1 cellular context compared by ENCODE assay signal in the genomic region with DNA sequence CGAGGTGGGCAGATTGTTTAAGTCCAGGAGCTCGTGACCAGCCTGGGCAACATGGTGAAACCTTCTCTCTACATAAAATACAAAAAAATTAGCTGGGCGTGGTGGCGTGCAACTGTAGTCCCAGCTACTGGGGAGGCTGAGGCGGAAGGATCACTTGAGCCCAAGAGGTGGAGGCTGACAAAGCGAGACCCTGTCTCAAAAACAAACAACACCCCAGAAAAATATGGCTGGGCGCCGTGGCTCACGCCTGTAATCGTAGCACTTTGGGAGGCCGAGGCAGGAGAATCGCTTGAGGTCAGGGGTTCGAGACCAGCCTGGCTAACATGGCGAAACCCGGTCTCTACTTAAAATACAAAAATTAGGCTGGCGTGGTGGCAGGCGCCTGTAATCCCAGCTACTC.
A peak's percentile ranks its signal among the peaks of the same experiment; 100 is the strongest.
TF ChIP-seq lines count a peak whose summit lies in the region.

No MANE protein-coding gene starts in this region.

TF ChIP-seq in HepG2, 621 proteins besides CTCF, POLR2A, EP300 and RAD21:
- no peak for TF ChIP-seq NFRKB (IDR thresholded peaks at IDR 0.05)
- no peak for TF ChIP-seq ZMYM2 (CRISPR knock-in tag; IDR thresholded peaks at IDR 0.05)
- TF ChIP-seq JUN (CRISPR knock-in tag; IDR thresholded peaks at IDR 0.05), result 0 out of 2 replicates have a peak, but pooled peaks have one; percentile 6
- TF ChIP-seq, protein P1, sequence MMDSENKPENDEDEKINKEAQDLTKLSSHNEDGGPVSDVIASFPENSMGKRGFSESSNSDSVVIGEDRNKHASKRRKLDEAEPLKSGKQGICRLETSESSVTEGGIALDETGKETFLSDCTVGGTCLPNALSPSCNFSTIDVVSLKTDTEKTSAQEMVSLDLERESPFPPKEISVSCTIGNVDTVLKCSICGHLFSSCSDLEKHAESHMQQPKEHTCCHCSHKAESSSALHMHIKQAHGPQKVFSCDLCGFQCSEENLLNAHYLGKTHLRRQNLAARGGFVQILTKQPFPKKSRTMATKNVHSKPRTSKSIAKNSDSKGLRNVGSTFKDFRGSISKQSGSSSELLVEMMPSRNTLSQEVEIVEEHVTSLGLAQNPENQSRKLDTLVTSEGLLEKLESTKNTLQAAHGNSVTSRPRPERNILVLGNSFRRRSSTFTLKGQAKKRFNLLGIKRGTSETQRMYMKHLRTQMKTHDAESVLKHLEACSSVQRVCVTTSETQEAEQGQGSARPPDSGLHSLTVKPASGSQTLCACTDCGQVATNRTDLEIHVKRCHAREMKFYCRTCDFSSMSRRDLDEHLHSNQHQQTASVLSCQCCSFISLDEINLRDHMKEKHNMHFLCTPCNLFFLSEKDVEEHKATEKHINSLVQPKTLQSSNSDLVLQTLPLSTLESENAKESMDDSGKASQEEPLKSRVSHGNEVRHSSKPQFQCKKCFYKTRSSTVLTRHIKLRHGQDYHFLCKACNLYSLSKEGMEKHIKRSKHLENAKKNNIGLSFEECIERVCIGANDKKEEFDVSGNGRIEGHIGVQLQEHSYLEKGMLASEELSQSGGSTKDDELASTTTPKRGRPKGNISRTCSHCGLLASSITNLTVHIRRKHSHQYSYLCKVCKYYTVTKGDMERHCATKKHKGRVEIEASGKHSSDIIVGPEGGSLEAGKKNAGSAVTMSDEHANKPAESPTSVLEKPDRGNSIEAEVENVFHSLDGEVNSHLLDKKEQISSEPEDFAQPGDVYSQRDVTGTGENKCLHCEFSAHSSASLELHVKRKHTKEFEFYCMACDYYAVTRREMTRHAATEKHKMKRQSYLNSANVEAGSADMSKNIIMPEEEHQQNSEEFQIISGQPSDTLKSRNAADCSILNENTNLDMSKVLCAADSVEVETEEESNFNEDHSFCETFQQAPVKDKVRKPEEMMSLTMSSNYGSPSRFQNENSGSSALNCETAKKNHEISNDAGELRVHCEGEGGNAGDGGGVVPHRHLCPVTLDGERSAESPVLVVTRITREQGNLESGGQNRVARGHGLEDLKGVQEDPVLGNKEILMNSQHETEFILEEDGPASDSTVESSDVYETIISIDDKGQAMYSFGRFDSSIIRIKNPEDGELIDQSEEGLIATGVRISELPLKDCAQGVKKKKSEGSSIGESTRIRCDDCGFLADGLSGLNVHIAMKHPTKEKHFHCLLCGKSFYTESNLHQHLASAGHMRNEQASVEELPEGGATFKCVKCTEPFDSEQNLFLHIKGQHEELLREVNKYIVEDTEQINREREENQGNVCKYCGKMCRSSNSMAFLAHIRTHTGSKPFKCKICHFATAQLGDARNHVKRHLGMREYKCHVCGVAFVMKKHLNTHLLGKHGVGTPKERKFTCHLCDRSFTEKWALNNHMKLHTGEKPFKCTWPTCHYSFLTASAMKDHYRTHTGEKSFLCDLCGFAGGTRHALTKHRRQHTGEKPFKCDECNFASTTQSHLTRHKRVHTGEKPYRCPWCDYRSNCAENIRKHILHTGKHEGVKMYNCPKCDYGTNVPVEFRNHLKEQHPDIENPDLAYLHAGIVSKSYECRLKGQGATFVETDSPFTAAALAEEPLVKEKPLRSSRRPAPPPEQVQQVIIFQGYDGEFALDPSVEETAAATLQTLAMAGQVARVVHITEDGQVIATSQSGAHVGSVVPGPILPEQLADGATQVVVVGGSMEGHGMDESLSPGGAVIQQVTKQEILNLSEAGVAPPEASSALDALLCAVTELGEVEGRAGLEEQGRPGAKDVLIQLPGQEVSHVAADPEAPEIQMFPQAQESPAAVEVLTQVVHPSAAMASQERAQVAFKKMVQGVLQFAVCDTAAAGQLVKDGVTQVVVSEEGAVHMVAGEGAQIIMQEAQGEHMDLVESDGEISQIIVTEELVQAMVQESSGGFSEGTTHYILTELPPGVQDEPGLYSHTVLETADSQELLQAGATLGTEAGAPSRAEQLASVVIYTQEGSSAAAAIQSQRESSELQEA (CRISPR knock-in tag; IDR thresholded peaks at IDR 0.05; ENCODE audit: not compliant biosample characterization), result peak; percentile 2
- TF ChIP-seq, protein P2, sequence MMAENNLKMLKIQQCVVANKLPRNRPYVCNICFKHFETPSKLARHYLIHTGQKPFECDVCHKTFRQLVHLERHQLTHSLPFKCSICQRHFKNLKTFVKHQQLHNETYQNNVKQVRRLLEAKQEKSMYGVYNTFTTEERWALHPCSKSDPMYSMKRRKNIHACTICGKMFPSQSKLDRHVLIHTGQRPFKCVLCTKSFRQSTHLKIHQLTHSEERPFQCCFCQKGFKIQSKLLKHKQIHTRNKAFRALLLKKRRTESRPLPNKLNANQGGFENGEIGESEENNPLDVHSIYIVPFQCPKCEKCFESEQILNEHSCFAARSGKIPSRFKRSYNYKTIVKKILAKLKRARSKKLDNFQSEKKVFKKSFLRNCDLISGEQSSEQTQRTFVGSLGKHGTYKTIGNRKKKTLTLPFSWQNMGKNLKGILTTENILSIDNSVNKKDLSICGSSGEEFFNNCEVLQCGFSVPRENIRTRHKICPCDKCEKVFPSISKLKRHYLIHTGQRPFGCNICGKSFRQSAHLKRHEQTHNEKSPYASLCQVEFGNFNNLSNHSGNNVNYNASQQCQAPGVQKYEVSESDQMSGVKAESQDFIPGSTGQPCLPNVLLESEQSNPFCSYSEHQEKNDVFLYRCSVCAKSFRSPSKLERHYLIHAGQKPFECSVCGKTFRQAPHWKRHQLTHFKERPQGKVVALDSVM (CRISPR knock-in tag; IDR thresholded peaks at IDR 0.05), result peak; percentile 79
- 0 out of 2 replicates have a peak, but pooled peaks have one; percentile 16 for TF ChIP-seq ZMYM3 (CRISPR knock-in tag; IDR thresholded peaks at IDR 0.05)
- TF ChIP-seq, protein P3, sequence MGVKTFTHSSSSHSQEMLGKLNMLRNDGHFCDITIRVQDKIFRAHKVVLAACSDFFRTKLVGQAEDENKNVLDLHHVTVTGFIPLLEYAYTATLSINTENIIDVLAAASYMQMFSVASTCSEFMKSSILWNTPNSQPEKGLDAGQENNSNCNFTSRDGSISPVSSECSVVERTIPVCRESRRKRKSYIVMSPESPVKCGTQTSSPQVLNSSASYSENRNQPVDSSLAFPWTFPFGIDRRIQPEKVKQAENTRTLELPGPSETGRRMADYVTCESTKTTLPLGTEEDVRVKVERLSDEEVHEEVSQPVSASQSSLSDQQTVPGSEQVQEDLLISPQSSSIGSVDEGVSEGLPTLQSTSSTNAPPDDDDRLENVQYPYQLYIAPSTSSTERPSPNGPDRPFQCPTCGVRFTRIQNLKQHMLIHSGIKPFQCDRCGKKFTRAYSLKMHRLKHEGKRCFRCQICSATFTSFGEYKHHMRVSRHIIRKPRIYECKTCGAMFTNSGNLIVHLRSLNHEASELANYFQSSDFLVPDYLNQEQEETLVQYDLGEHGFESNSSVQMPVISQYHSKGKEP (CRISPR knock-in tag; IDR thresholded peaks at IDR 0.05), result no peak
- TF ChIP-seq ZBTB38 (CRISPR knock-in tag; IDR thresholded peaks at IDR 0.05), result peak; percentile 31; the same call in 1 of the 2 replicates
TF ChIP-seq in HepG2: peak in this region for 5.
